In genomic region chr7:27677912-27678612, GRCh38 we compare ENCODE assay signal across 1 cellular context.
A peak's percentile ranks its signal among the peaks of the same experiment; 100 is the strongest.
TF ChIP-seq lines count a peak whose summit lies in the region.

No MANE protein-coding gene starts in this region.

TF ChIP-seq in K562, 482 proteins besides CTCF, POLR2A, EP300 and RAD21 (continued from another document):
- no peak for TF ChIP-seq ZBTB49 (CRISPR knock-in tag; IDR thresholded peaks at IDR 0.05; ENCODE audit: borderline replicate concordance)
- peak; percentile 43; the same call in 1 of the 2 replicates for TF ChIP-seq ARID1B (IDR thresholded peaks at IDR 0.05)
- TF ChIP-seq SMARCA4 (IDR thresholded peaks at IDR 0.05) = peak; percentile 64; the same call in 1 of the 2 replicates
- no peak for TF ChIP-seq PTRF (tag; IDR thresholded peaks at IDR 0.05)
- TF ChIP-seq MYC (IDR thresholded peaks at IDR 0.05; ENCODE audit: low read depth, low read length) = 0 out of 2 replicates have a peak, but pooled peaks have one; percentile 66
- no peak for TF ChIP-seq MYC (CRISPR knock-in tag; IDR thresholded peaks at IDR 0.05; ENCODE audit: borderline replicate concordance, low read depth)
- TF ChIP-seq CGGBP1 (CRISPR knock-in tag; IDR thresholded peaks at IDR 0.05) = no peak
- TF ChIP-seq SMARCE1 (IDR thresholded peaks at IDR 0.05) = peak; percentile 47; the same call in 1 of the 2 replicates
- no peak for TF ChIP-seq HMGN3 (IDR thresholded peaks at IDR 0.05; ENCODE audit: borderline replicate concordance, extremely low read depth, insufficient read length, low read depth, low read length)
- TF ChIP-seq L3MBTL2 (IDR thresholded peaks at IDR 0.05) = peak; percentile 65; the same call in 1 of the 2 replicates
- no peak for TF ChIP-seq CEBPB (tag; IDR thresholded peaks at IDR 0.05)
